8 cellular contexts compared by ENCODE assay signal in the genomic region with DNA sequence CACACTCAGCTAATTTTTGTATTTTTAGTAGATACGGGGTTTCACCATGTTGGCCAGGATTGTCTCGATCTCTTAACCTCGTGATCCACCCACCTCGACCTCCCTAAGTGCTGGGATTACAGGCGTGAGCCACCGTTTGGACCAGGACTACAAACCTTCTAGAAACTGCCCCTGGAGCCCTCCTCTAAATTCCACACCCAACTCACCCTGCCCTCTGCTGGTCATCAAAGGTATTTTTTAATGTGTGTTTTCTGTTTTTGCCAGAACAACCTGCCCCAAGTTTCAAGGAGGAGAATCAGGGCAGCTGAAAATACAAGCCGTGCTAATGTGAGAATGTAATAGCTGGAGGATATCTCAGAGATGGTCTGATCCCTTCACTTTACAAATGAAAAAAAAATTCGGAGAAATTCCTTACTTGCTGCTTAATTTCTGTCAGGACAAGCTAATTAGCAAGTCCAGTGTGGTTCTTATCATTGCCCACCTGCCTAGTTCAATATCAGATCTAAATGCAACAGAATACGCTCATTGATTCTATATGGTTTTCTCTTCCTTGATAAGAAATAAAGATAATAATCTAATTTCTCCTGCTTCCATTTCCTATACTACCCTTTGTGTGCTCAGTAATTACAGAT. TPM values are rescaled to one million over a fixed set of nuclear protein-coding genes. Genes with fewer than 3 reads are reported as not detected.
DNase-seq lines count a peak whose midpoint lies in the region; ATAC-seq, FAIRE-seq and TF ChIP-seq lines count a peak whose summit lies in the region.

No MANE protein-coding gene starts in this region.

- intact Hi-C loops in activated T-helper 1 cell treated with anti-CD3 and anti-CD28 coated beads, Interleukin-12 subunit alpha, Interleukin-12 subunit beta, Interleukin-2, Interleukin-4 antibody, amounts not matched to agents 30 ng/mL and 10 ng/mL and 1 ng/mL, durations not matched to agents 14 hours and 24 hours and 36 hours (cut with micrococcal nuclease) = loop anchor here (1.0 kb wide), 3 partner anchors 143 to 381 kb away; no protein-coding TSS in a partner anchor

- H3K4me1 Mint-ChIP-seq in activated naive CD8-positive, alpha-beta T cell treated with anti-CD3 and anti-CD28 coated beads, Interleukin-2, amount 50 U/mL, for 24 hours = peaks cover 8% of the 10 kb centered on the region
- peaks cover 3 to 7% of the 10 kb centered on the region in 2 donors for H3K4me1 Mint-ChIP-seq in immature natural killer cell
- no peaks in the 10 kb centered on the region for H3K4me1 Mint-ChIP-seq in activated T-helper 1 cell treated with anti-CD3 and anti-CD28 coated beads, Interleukin-12 subunit alpha, Interleukin-12 subunit beta, Interleukin-2, Interleukin-4 antibody, amounts not matched to agents 30 ng/mL and 10 ng/mL and 1 ng/mL, durations not matched to agents 14 hours and 24 hours and 36 hours (ENCODE audit: low read depth)

- DNase-seq in D721Med (ENCODE audit: insufficient read length, low spot score) (no peak), H4 (ENCODE audit: low spot score) (peak; percentile 13), NCI-H69 (lab: John Stamatoyannopoulos, UW) (peak; percentile 19), immature natural killer cell (peak; percentile 6 to 34 (median 19)), ecto neural progenitor cell (ENCODE audit: low spot score) (no peak)
- peak; percentile 28 for DNase-seq in activated naive CD8-positive, alpha-beta T cell treated with anti-CD3 and anti-CD28 coated beads, Interleukin-2, amount 50 U/mL, for 24 hours
- DNase-seq in stimulated activated CD8-positive, alpha-beta memory T cell treated with anti-CD3 and anti-CD28 coated beads, Interleukin-4, amount 100 ng/mL, for 48 hours = peak; percentile 49
- DNase-seq in activated T-helper 1 cell treated with anti-CD3 and anti-CD28 coated beads, Interleukin-12 subunit alpha, Interleukin-12 subunit beta, Interleukin-2, Interleukin-4 antibody, amounts not matched to agents 30 ng/mL and 10 ng/mL and 1 ng/mL, durations not matched to agents 14 hours and 24 hours and 36 hours (ENCODE audit: low spot score) = no peak

- H3K36me3 Mint-ChIP-seq in activated naive CD8-positive, alpha-beta T cell treated with anti-CD3 and anti-CD28 coated beads, Interleukin-2, amount 50 U/mL, for 24 hours (ENCODE audit: low read depth) = no peaks in the 10 kb centered on the region
- no peaks in the 10 kb centered on the region for H3K36me3 Mint-ChIP-seq in immature natural killer cell
- H3K36me3 Mint-ChIP-seq in activated T-helper 1 cell treated with anti-CD3 and anti-CD28 coated beads, Interleukin-12 subunit alpha, Interleukin-12 subunit beta, Interleukin-2, Interleukin-4 antibody, amounts not matched to agents 30 ng/mL and 10 ng/mL and 1 ng/mL, durations not matched to agents 14 hours and 24 hours and 36 hours (ENCODE audit: low read depth) = no peaks in the 10 kb centered on the region

- H3K27me3 Mint-ChIP-seq in activated naive CD8-positive, alpha-beta T cell treated with anti-CD3 and anti-CD28 coated beads, Interleukin-2, amount 50 U/mL, for 24 hours = peaks cover 44% of the 10 kb centered on the region
- peaks cover 10 to 28% (median 14%) of the 10 kb centered on the region in 3 donors for H3K27me3 Mint-ChIP-seq in immature natural killer cell (ENCODE audit: low read depth in 3 of 3)
- peaks cover 62% of the 10 kb centered on the region for H3K27me3 Mint-ChIP-seq in activated T-helper 1 cell treated with anti-CD3 and anti-CD28 coated beads, Interleukin-12 subunit alpha, Interleukin-12 subunit beta, Interleukin-2, Interleukin-4 antibody, amounts not matched to agents 30 ng/mL and 10 ng/mL and 1 ng/mL, durations not matched to agents 14 hours and 24 hours and 36 hours (ENCODE audit: insufficient read depth)

- H3K27ac Mint-ChIP-seq in activated naive CD8-positive, alpha-beta T cell treated with anti-CD3 and anti-CD28 coated beads, Interleukin-2, amount 50 U/mL, for 24 hours = no peak overlapping the region
- no peak overlapping the region for H3K27ac Mint-ChIP-seq in immature natural killer cell
- H3K27ac Mint-ChIP-seq in activated T-helper 1 cell treated with anti-CD3 and anti-CD28 coated beads, Interleukin-12 subunit alpha, Interleukin-12 subunit beta, Interleukin-2, Interleukin-4 antibody, amounts not matched to agents 30 ng/mL and 10 ng/mL and 1 ng/mL, durations not matched to agents 14 hours and 24 hours and 36 hours = no peak overlapping the region

- TF ChIP-seq CTCF in D721Med (IDR thresholded peaks at IDR 0.05; ENCODE audit: insufficient read depth, missing control alignments) = peak; percentile 64

- no peak overlapping the region for H3K4me3 Mint-ChIP-seq in activated naive CD8-positive, alpha-beta T cell treated with anti-CD3 and anti-CD28 coated beads, Interleukin-2, amount 50 U/mL, for 24 hours
- H3K4me3 Mint-ChIP-seq in immature natural killer cell = no peak overlapping the region
- no peak overlapping the region for H3K4me3 Mint-ChIP-seq in activated T-helper 1 cell treated with anti-CD3 and anti-CD28 coated beads, Interleukin-12 subunit alpha, Interleukin-12 subunit beta, Interleukin-2, Interleukin-4 antibody, amounts not matched to agents 30 ng/mL and 10 ng/mL and 1 ng/mL, durations not matched to agents 14 hours and 24 hours and 36 hours

- FAIRE-seq in D721Med (lab: Jason Lieb, UNC) = no peak

- H3K9me3 Mint-ChIP-seq in activated naive CD8-positive, alpha-beta T cell treated with anti-CD3 and anti-CD28 coated beads, Interleukin-2, amount 50 U/mL, for 24 hours = no peaks in the 10 kb centered on the region
- peaks cover 0 to 6% (median 0%) of the 10 kb centered on the region in 6 donors for H3K9me3 Mint-ChIP-seq in immature natural killer cell
- no peaks in the 10 kb centered on the region for H3K9me3 Mint-ChIP-seq in activated T-helper 1 cell treated with anti-CD3 and anti-CD28 coated beads, Interleukin-12 subunit alpha, Interleukin-12 subunit beta, Interleukin-2, Interleukin-4 antibody, amounts not matched to agents 30 ng/mL and 10 ng/mL and 1 ng/mL, durations not matched to agents 14 hours and 24 hours and 36 hours

- ATAC-seq in activated naive CD8-positive, alpha-beta T cell treated with anti-CD3 and anti-CD28 coated beads, Interleukin-2, amount 50 U/mL, for 24 hours = no peak

RNA-seq across cellular contexts. Expression of a gene that starts 4.1 kb away (rescaled TPM):
- 1.1 and 1.6 TPM in 2 replicates for total RNA-seq in H4 (2014; rRNA removed; shearing (Covaris generic))
- polyA plus RNA-seq in immature natural killer cell = under 1 TPM in 2 of 3 donors, not detected in 1; 0.20 to 0.38 TPM
- total RNA-seq in activated T-helper 1 cell treated with anti-CD3 and anti-CD28 coated beads, Interleukin-12 subunit alpha, Interleukin-12 subunit beta, Interleukin-2, Interleukin-4 antibody, amounts not matched to agents 30 ng/mL and 10 ng/mL and 1 ng/mL, durations not matched to agents 14 hours and 24 hours and 36 hours = 0.51 and 0.52 TPM in 2 replicates

Comparison
In these comparisons a context has a peak if more than half of its experiments do, and no peak if none do; other contexts are left out.
1. DNase-seq: peak in H4 (single experiment), NCI-H69 (single experiment), activated naive CD8-positive, alpha-beta T cell treated with anti-CD3 and anti-CD28 coated beads, Interleukin-2, amount 50 U/mL, for 24 hours (single experiment), immature natural killer cell (3 of 3) and stimulated activated CD8-positive, alpha-beta memory T cell treated with anti-CD3 and anti-CD28 coated beads, Interleukin-4, amount 100 ng/mL, for 48 hours (single experiment); none in D721Med (single experiment), ecto neural progenitor cell (single experiment) and activated T-helper 1 cell treated with anti-CD3 and anti-CD28 coated beads, Interleukin-12 subunit alpha, Interleukin-12 subunit beta, Interleukin-2, Interleukin-4 antibody, amounts not matched to agents 30 ng/mL and 10 ng/mL and 1 ng/mL, durations not matched to agents 14 hours and 24 hours and 36 hours (single experiment).